In genomic region chr5:80129146-80129545, GRCh38 we compare ENCODE assay signal across 1 cellular context.
TF ChIP-seq lines count a peak whose summit lies in the region.

No MANE protein-coding gene starts in this region.

TF ChIP-seq in K562, 482 proteins besides CTCF, POLR2A, EP300 and RAD21:
- TF ChIP-seq ATF3 (IDR thresholded peaks at IDR 0.05) = 0 out of 2 replicates have a peak, but pooled peaks have one; percentile 20
- TF ChIP-seq ATF3 (CRISPR knock-in tag; conservative IDR thresholded peaks at IDR 0.05) = no peak
- TF ChIP-seq ZNF143 (CRISPR knock-in tag; IDR thresholded peaks at IDR 0.05) = no peak
